In the genomic region with DNA sequence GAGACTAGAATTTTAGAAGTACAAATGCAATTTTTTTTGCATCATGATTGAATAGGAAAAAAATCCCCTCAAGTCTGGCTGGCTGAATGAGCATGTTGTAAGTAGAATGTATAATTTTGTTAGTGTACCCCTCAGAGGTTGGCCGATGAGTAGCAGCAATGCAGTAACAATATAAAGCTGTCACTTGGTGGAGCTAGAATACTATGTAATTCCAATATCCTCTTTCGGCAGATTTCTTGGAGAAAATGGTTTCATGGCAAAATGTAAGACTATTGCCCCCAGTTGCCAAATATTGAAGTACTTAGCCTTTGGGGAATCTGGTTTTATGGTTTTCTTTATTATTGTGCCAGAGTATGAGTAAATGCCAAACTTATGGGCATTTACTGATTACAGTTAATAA, we compare ENCODE assay signal across 8 cellular contexts. TPM values are rescaled to one million over a fixed set of nuclear protein-coding genes. Genes with fewer than 3 reads are reported as not detected.
DNase-seq lines count a peak whose midpoint lies in the region; ATAC-seq and TF ChIP-seq lines count a peak whose summit lies in the region.

No MANE protein-coding gene starts in this region.

- H3K27me3 ChIP-seq in RWPE2 (ENCODE audit: insufficient read depth, poor library complexity, severe bottlenecking) = peaks cover 3% of the 10 kb centered on the region
- no peaks in the 10 kb centered on the region for H3K27me3 ChIP-seq in vagina

- peak; percentile 59 for ATAC-seq in HG03432 (IDR thresholded peaks at IDR 0.05; ENCODE audit: unreplicated experiment)
- ATAC-seq in RWPE2 (ENCODE audit: low read depth) = peak; percentile 58; the same call in 1 of the 3 replicates
- no peak for ATAC-seq in HG02678 (IDR thresholded peaks at IDR 0.05; ENCODE audit: unreplicated experiment)
- no peak for ATAC-seq in HG02970 (IDR thresholded peaks at IDR 0.05; ENCODE audit: low FRiP score, unreplicated experiment)

- TF ChIP-seq POLR2A in vagina (IDR thresholded peaks at IDR 0.05) = no peak

- H3K36me3 ChIP-seq in RWPE2 (ENCODE audit: low read depth) = no peaks in the 10 kb centered on the region
- H3K36me3 ChIP-seq in vagina = no peaks in the 10 kb centered on the region

- H3K27ac ChIP-seq in RWPE2 (ENCODE audit: poor library complexity, severe bottlenecking) = no peak overlapping the region
- no peak overlapping the region for H3K27ac ChIP-seq in vagina

- H3K4me1 ChIP-seq in RWPE2 (ENCODE audit: insufficient read depth, poor library complexity, severe bottlenecking) = no peaks in the 10 kb centered on the region
- H3K4me1 ChIP-seq in vagina = no peaks in the 10 kb centered on the region

- peak; percentile 9 for TF ChIP-seq CTCF in AG09319 (IDR thresholded peaks at IDR 0.05; ENCODE audit: low read depth, low read length)
- TF ChIP-seq CTCF in RWPE2 (IDR thresholded peaks at IDR 0.05; ENCODE audit: poor library complexity, severe bottlenecking) = peak; percentile 76
- TF ChIP-seq CTCF in vagina (IDR thresholded peaks at IDR 0.05) = peak in 2 of 3 experiments; percentile 26 to 49

- H3K4me3 ChIP-seq in RWPE2 (ENCODE audit: severe bottlenecking) (no peak overlapping the region), vagina (no peak overlapping the region)

- DNase-seq in AG09319 (ENCODE audit: extremely low read depth, low read depth) (no peak), RWPE2 (ENCODE audit: low spot score) (no peak), globus pallidus (ENCODE audit: low spot score) (peak; percentile 62), vagina (ENCODE audit: extremely low spot score in 2 of 2) (no peak)
- no peak for DNase-seq in activated CD8-positive, alpha-beta memory T cell treated with anti-CD3 and anti-CD28 coated beads, Interleukin-2, amount 50 U/mL, for 48 hours

- intact Hi-C loops in vagina (cut with DNase I) = no loop called here

- H3K9me3 ChIP-seq in RWPE2 (ENCODE audit: severe bottlenecking) = no peaks in the 10 kb centered on the region
- H3K9me3 ChIP-seq in vagina = no peaks in the 10 kb centered on the region

RNA-seq across cellular contexts. Expression of gene SGO1, which starts 39.8 kb away (rescaled TPM):
- total RNA-seq in vagina = 10.8 TPM

Comparison
In these comparisons a context has a peak if more than half of its experiments do, and no peak if none do; other contexts are left out.
1. CTCF ChIP-seq: peak in every context shown above with its lines; median percentile 76 in RWPE2; 38 in vagina; 9 in AG09319.
2. ATAC-seq: peak in HG03432 (single experiment) and RWPE2 (single experiment); none in HG02678 (single experiment) and HG02970 (single experiment).